Comparison of ENCODE assay signal across 8 cellular contexts in the genomic region with DNA sequence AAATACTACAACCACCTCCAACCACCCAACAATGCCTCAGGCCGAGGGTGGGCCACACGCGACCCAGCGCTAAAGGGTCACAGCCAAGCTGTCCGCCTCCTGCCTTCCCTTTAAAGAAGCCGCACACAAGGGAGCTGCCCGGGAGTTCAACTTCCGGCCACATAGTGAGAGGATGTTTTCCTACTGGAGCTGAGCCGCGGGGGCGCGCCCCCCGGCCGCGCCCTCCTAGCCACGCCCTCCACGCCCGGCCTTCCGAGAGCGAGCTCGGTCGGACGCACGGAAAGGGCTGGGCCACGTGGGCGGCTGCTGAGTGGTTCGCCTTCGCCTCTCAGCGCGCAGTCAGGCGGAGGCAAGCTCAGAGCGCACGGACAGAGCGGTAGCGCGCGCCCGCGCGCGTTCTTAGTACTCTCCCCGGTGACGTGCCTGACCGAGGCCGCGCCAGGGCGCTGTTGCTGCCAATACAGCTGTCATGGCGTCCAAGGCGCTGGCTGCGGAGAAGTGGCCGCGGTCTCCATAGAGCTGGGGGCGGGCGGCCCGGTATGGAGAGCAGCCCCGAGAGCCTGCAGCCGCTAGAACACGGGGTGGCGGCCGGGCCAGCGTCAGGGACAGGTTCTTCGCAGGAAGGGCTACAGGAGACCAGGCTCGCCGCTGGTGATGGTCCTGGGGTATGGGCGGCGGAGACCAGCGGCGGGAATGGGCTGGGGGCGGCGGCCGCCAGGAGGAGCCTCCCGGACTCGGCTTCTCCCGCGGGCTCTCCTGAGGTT. TPM values are rescaled to one million over a fixed set of nuclear protein-coding genes. Genes with fewer than 3 reads are reported as not detected.
A peak's percentile ranks its signal among the peaks of the same experiment; 100 is the strongest.
DNase-seq lines count a peak whose midpoint lies in the region; ATAC-seq and TF ChIP-seq lines count a peak whose summit lies in the region.

A gene with protein sequence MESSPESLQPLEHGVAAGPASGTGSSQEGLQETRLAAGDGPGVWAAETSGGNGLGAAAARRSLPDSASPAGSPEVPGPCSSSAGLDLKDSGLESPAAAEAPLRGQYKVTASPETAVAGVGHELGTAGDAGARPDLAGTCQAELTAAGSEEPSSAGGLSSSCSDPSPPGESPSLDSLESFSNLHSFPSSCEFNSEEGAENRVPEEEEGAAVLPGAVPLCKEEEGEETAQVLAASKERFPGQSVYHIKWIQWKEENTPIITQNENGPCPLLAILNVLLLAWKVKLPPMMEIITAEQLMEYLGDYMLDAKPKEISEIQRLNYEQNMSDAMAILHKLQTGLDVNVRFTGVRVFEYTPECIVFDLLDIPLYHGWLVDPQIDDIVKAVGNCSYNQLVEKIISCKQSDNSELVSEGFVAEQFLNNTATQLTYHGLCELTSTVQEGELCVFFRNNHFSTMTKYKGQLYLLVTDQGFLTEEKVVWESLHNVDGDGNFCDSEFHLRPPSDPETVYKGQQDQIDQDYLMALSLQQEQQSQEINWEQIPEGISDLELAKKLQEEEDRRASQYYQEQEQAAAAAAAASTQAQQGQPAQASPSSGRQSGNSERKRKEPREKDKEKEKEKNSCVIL (plus strand): TSS at position 446 of the 764 bp plus-strand sequence. CDS start 94 bp downstream, at position 540.

- 0% methylated on average over 75 of the region's 75 CpGs for WGBS in ectodermal cell, 2 experiments

- H3K4me1 ChIP-seq in ectodermal cell (ENCODE audit: control insufficient read depth, insufficient read depth, low read length) (no peaks in the 10 kb centered on the region), lower lobe of right lung (peaks cover 45% of the 10 kb centered on the region)

- intact Hi-C loops in lower lobe of right lung (cut with DNase I): no loop called here

- peak; percentile 47 for TF ChIP-seq CTCF in lower lobe of right lung (IDR thresholded peaks at IDR 0.05)

- H3K27ac ChIP-seq in ectodermal cell (ENCODE audit: insufficient read depth, low read depth, low read length, poor library complexity, severe bottlenecking): peak within 1 kb of the TSS; percentile 92
- peak within 1 kb of the TSS; percentile 94 for H3K27ac ChIP-seq in lower lobe of right lung

- H3K36me3 ChIP-seq in ectodermal cell (ENCODE audit: control insufficient read depth, insufficient read depth, low read length) (no peaks in the 10 kb centered on the region), lower lobe of right lung (no peaks in the 10 kb centered on the region)

- H3K27me3 ChIP-seq in ectodermal cell (ENCODE audit: control insufficient read depth, insufficient read depth, low read length, poor library complexity, severe bottlenecking) (peaks cover 4% of the 10 kb centered on the region), lower lobe of right lung (ENCODE audit: low read depth) (no peaks in the 10 kb centered on the region)

- H3K9me3 ChIP-seq in ectodermal cell (ENCODE audit: control insufficient read depth, low read length) (no peaks in the 10 kb centered on the region), lower lobe of right lung (no peaks in the 10 kb centered on the region)

- ATAC-seq in GM19467 (IDR thresholded peaks at IDR 0.05; ENCODE audit: unreplicated experiment): peak; percentile 94
- peak; percentile 99 for ATAC-seq in lower lobe of right lung

- H3K4me3 ChIP-seq in ectodermal cell (ENCODE audit: insufficient read depth, low read depth, low read length) (peak within 1 kb of the TSS; percentile 88), lower lobe of right lung (peak within 1 kb of the TSS; percentile 74)

- DNase-seq in COLO668 (lab: John Stamatoyannopoulos, UW; ENCODE audit: unreplicated experiment) (peak; percentile 99), HS-27A (ENCODE audit: low read depth) (peak; percentile 99), NK-92 (lab: John Stamatoyannopoulos, UW; ENCODE audit: unreplicated experiment) (peak; percentile 37), lower lobe of right lung (peak; percentile 100)
- peak; percentile 84 to 89 for DNase-seq in activated CD8-positive, alpha-beta memory T cell treated with anti-CD3 and anti-CD28 coated beads for 1 hour (ENCODE audit: extremely low read depth in 1 of 2, low read depth in 1 of 2)
- DNase-seq in stimulated activated CD4-positive, alpha-beta T cell treated with anti-CD3 and anti-CD28 coated beads, TNF-alpha, amount 100 ng/mL, for 24 hours (ENCODE audit: low read depth in 3 of 3): peak; percentile 84 to 97 (median 94)

RNA-seq across cellular contexts. Expression of the gene that starts here (rescaled TPM):
- polyA plus RNA-seq in ectodermal cell (2013, experiment 1 of 4): 7.0 TPM
- polyA plus RNA-seq in ectodermal cell (2013, experiment 2 of 4): 8.1 TPM
- polyA plus RNA-seq in ectodermal cell (2013, experiment 3 of 4): 7.1 TPM
- 7.9 TPM for polyA plus RNA-seq in ectodermal cell (2013, experiment 4 of 4)
- 32.9 TPM for total RNA-seq in lower lobe of right lung

Comparison
In these comparisons a context has a peak if more than half of its experiments do, and no peak if none do; other contexts are left out.
1. Peak in every context shown above with its lines: DNase-seq, ATAC-seq, H3K4me3 ChIP-seq and H3K27ac ChIP-seq.
2. DNase-seq: peak in every context shown above with its lines; median percentile 100 in lower lobe of right lung; 99 in COLO668; 99 in HS-27A; 94 in stimulated activated CD4-positive, alpha-beta T cell treated with anti-CD3 and anti-CD28 coated beads, TNF-alpha, amount 100 ng/mL, for 24 hours; 86 in activated CD8-positive, alpha-beta memory T cell treated with anti-CD3 and anti-CD28 coated beads for 1 hour; 37 in NK-92.